In the genomic region with DNA sequence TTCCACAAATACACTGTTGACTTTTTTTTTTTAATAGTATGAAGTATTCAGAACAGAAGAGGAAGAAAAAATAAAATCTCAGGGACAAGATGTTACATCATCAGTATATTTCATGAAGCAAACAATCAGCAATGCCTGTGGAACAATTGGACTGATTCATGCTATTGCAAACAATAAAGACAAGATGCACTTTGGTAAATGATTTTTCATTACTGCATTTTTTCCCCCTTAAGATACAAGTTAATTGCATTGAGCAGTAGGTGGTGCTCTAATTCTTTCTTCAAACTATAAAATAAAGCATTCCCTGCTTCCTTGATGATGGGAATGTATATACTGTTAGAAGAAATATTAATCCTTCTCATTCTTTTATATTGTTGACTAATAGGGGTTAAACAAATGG, we compare ENCODE assay signal across 11 cellular contexts. TPM values are rescaled to one million over a fixed set of nuclear protein-coding genes. Genes with fewer than 3 reads are reported as not detected.
A peak's percentile ranks its signal among the peaks of the same experiment; 100 is the strongest.
DNase-seq lines count a peak whose midpoint lies in the region; FAIRE-seq and TF ChIP-seq lines count a peak whose summit lies in the region.
"Had no signal": no experiment of that assay in that cellular context is flagged by ENCODE, and none has a peak within 500 bp of the region (broad histone marks: within the 10 kb centered on the region; RNA-seq: fewer than 3 reads in every experiment).

No MANE protein-coding gene starts in this region.

- no peak overlapping the region for H2BK15ac ChIP-seq in H9 (ENCODE audit: low read depth, low read length)

- no peak for DNase-seq in H9
- DNase-seq in adipocyte (ENCODE audit: low read depth), result peak; percentile 79
- DNase-seq in HuH-7 (ENCODE audit: low spot score), result no peak
- no peak for DNase-seq in AG08396 (ENCODE audit: low spot score)
- DNase-seq in T1000 (lab: John Stamatoyannopoulos, UW), result no peak
- no peak for DNase-seq in T-helper 1 cell
- DNase-seq: stimulated activated naive CD4-positive, alpha-beta T cell treated with Interleukin-2 at 50 U/mL for 16 hours had no signal

- H2BK120ac ChIP-seq in H9 (ENCODE audit: low read depth, low read length, poor library complexity, severe bottlenecking), result no peak overlapping the region

- no peak overlapping the region for H3T11ph ChIP-seq in H9 (ENCODE audit: low read length)

- no peak overlapping the region for H3K23ac ChIP-seq in H9 (ENCODE audit: insufficient read length, low read depth, low read length)

- H3K27me3 ChIP-seq in H9 (ENCODE audit: insufficient read depth, low read length) (no peaks in the 10 kb centered on the region), adipocyte (replicated peaks; ENCODE audit: control insufficient read depth, insufficient read depth, low read length) (no peaks in the 10 kb centered on the region)
- H3K27me3 ChIP-seq: neutrophil had no signal

- no peaks in the 10 kb centered on the region for H3K27me3 Mint-ChIP-seq in H9 (ENCODE audit: low read depth)

- H4K91ac ChIP-seq in H9 (ENCODE audit: insufficient read length, low read depth, low read length), result no peak overlapping the region

- no peak overlapping the region for H2BK12ac ChIP-seq in H9 (ENCODE audit: insufficient read length, low read depth, low read length)

- no peak overlapping the region for H2BK20ac ChIP-seq in H9 (ENCODE audit: low read depth, low read length, poor library complexity, severe bottlenecking)

- no peaks in the 10 kb centered on the region for H3K79me2 ChIP-seq in H9 (ENCODE audit: insufficient read depth, low read length)

- no peak overlapping the region for H4K5ac ChIP-seq in H9 (ENCODE audit: insufficient read length, low read depth, low read length)

- TF ChIP-seq CTCF in C4-2B (conservative IDR thresholded peaks at IDR 0.05) (peak; percentile 50), H9 (conservative IDR thresholded peaks at IDR 0.05) (peak; percentile 49; the same call in 2 of the 3 replicates)

- no peaks in the 10 kb centered on the region for H4K20me1 ChIP-seq in H9 (ENCODE audit: control insufficient read depth, insufficient read depth, insufficient read length)

- H2BK5ac ChIP-seq in H9 (ENCODE audit: insufficient read length, low read length), result no peak overlapping the region

- H3K4me1 ChIP-seq in H9 (ENCODE audit: insufficient read depth, low read length), result no peaks in the 10 kb centered on the region
- peaks cover 29% of the 10 kb centered on the region for H3K4me1 ChIP-seq in adipocyte (ENCODE audit: control insufficient read depth, insufficient read depth, low read length)

- H3K27ac ChIP-seq in C4-2B (no peak overlapping the region), H9 (ENCODE audit: insufficient read length, low read depth, low read length) (no peak overlapping the region)
- H3K27ac ChIP-seq: coronary artery, neutrophil had no signal

- no peak overlapping the region for H3K4ac ChIP-seq in H9 (ENCODE audit: low read depth, low read length)

- no peak overlapping the region for H3K9ac ChIP-seq in H9 (ENCODE audit: extremely low read depth, insufficient read length, low read length)
- peak overlapping the region; percentile 69 for H3K9ac ChIP-seq in adipocyte (ENCODE audit: low read length)

- H3K56ac ChIP-seq in H9 (ENCODE audit: insufficient read length, low read depth, low read length), result no peak overlapping the region

- no peak overlapping the region for H3K18ac ChIP-seq in H9 (ENCODE audit: insufficient read length, low read depth, low read length)

- no peaks in the 10 kb centered on the region for H3K23me2 ChIP-seq in H9 (ENCODE audit: insufficient read length, low read depth, low read length, poor library complexity, severe bottlenecking)

- H3K9me3 ChIP-seq in H9 (ENCODE audit: control insufficient read depth, low read depth, low read length), result no peaks in the 10 kb centered on the region
- no peaks in the 10 kb centered on the region for H3K9me3 ChIP-seq in adipocyte (ENCODE audit: control insufficient read depth, low read length)
- H3K9me3 ChIP-seq: neutrophil had no signal

- H2AK5ac ChIP-seq in H9 (ENCODE audit: insufficient read length, low read length), result no peak overlapping the region

- no peak overlapping the region for H4K8ac ChIP-seq in H9 (replicated peaks; ENCODE audit: insufficient read length, low read depth, low read length)

- no peaks in the 10 kb centered on the region for H3K9me3 Mint-ChIP-seq in H9

- no peaks in the 10 kb centered on the region for H3K79me1 ChIP-seq in H9 (ENCODE audit: insufficient read depth, low read depth, low read length, poor library complexity, severe bottlenecking)

- FAIRE-seq in islet of Langerhans (lab: Jason Lieb, UNC), result peak; percentile 94

- H3K4me3 ChIP-seq in adipocyte (ENCODE audit: low read length), result no peak overlapping the region
- H3K4me3 ChIP-seq: coronary artery had no signal

- no peaks in the 10 kb centered on the region for H3K4me1 Mint-ChIP-seq in H9

- H3K36me3 Mint-ChIP-seq in H9 (ENCODE audit: insufficient read depth in 1 of 3, low read depth in 3 of 3), result peaks cover 5 to 31% (median 15%) of the 10 kb centered on the region in 3 experiments; a peak in 6 of 7 replicates

- H3K4me2 ChIP-seq in H9 (ENCODE audit: insufficient read depth, insufficient read length, low read length), result no peak overlapping the region

- peaks cover 60% of the 10 kb centered on the region for H3K36me3 ChIP-seq in adipocyte (ENCODE audit: control insufficient read depth, insufficient read depth, low read length, severe bottlenecking)

- H3K4me3 Mint-ChIP-seq in H9, result no peak overlapping the region

- H3K14ac ChIP-seq in H9 (ENCODE audit: insufficient read depth, low read length), result no peak overlapping the region

- no peak overlapping the region for H2AFZ ChIP-seq in H9 (ENCODE audit: low read length)

- no peak overlapping the region for H3K27ac Mint-ChIP-seq in H9

RNA-seq across cellular contexts. Expression of a gene that starts 17.1 kb away (rescaled TPM):
- total RNA-seq in H9 (2021), result 47.3 and 50.8 TPM in 2 replicates

RNA-seq across cellular contexts. Expression of a gene that starts 29.0 kb away (rescaled TPM):
- 131 and 142 TPM in 2 replicates for total RNA-seq in H9 (2021)
